22 cellular contexts compared by ENCODE assay signal in the genomic region with DNA sequence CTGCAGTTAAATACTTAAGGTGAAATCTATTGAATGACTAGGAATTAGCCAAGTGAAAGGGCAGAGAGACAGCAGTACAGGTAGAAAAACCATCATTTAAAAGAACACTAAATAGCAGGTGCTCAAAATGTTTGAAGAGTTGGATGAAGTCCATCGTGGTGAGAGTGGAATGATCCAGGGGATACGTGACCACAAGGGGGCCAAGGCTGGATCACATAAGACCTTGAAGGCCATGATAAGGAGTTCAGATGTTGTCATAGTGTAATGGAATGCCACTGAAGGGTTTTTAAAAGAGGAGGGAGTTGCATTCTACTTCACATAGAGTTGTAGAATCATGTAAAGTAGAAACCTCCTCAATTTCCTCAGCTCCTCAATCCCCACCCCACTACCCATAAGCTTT. TPM values are rescaled to one million over a fixed set of nuclear protein-coding genes. Genes with fewer than 3 reads are reported as not detected.
DNase-seq lines count a peak whose midpoint lies in the region; ATAC-seq and TF ChIP-seq lines count a peak whose summit lies in the region.
"Had no signal": no experiment of that assay in that cellular context is flagged by ENCODE, and none has a peak within 500 bp of the region (broad histone marks: within the 10 kb centered on the region; RNA-seq: fewer than 3 reads in every experiment).

No MANE protein-coding gene starts in this region.

- no peaks in the 10 kb centered on the region for H3K36me3 Mint-ChIP-seq in Calu3 (ENCODE audit: insufficient read depth, unreplicated experiment)
- H3K36me3 Mint-ChIP-seq: activated naive CD4-positive, alpha-beta T cell treated with anti-CD3 and anti-CD28 coated beads, Interleukin-2, amount 50 U/mL, for 72 hours; naive B cell; stimulated activated effector memory CD8-positive, alpha-beta T cell treated with anti-CD3 and anti-CD28 coated beads, Interleukin-12 subunit alpha, Interleukin-12 subunit beta, amount 100 ng/mL, for 72 hours had no signal

- no peaks in the 10 kb centered on the region for H3K9me3 ChIP-seq in Panc1 (ENCODE audit: control insufficient read depth, insufficient read depth, low read depth, low read length)

- H3K4me3 ChIP-seq in Panc1 (ENCODE audit: low read depth in 2 of 2, low read length in 2 of 2): no peak overlapping the region
- H3K4me3 ChIP-seq: SK-N-MC had no signal

- H3K4me3 Mint-ChIP-seq in Calu3 (ENCODE audit: low read depth, unreplicated experiment): no peak overlapping the region
- H3K4me3 Mint-ChIP-seq: naive B cell; stimulated activated effector memory CD8-positive, alpha-beta T cell treated with anti-CD3 and anti-CD28 coated beads, Interleukin-12 subunit alpha, Interleukin-12 subunit beta, amount 100 ng/mL, for 72 hours had no signal

- H3K27ac ChIP-seq in Panc1 (ENCODE audit: low read length): no peak overlapping the region
- H3K27ac ChIP-seq: SK-N-MC had no signal

- no peaks in the 10 kb centered on the region for H3K9me3 Mint-ChIP-seq in Calu3 (ENCODE audit: low read depth, unreplicated experiment)
- H3K9me3 Mint-ChIP-seq: activated naive CD4-positive, alpha-beta T cell treated with anti-CD3 and anti-CD28 coated beads, Interleukin-2, amount 50 U/mL, for 72 hours; naive B cell; stimulated activated effector memory CD8-positive, alpha-beta T cell treated with anti-CD3 and anti-CD28 coated beads, Interleukin-12 subunit alpha, Interleukin-12 subunit beta, amount 100 ng/mL, for 72 hours had no signal

- H3K27me3 Mint-ChIP-seq in Calu3 (ENCODE audit: unreplicated experiment): no peaks in the 10 kb centered on the region

- no peaks in the 10 kb centered on the region for H3K4me1 Mint-ChIP-seq in Calu3 (ENCODE audit: low read depth, unreplicated experiment)
- H3K4me1 Mint-ChIP-seq: naive B cell; stimulated activated effector memory CD8-positive, alpha-beta T cell treated with anti-CD3 and anti-CD28 coated beads, Interleukin-12 subunit alpha, Interleukin-12 subunit beta, amount 100 ng/mL, for 72 hours had no signal

- DNase-seq in Calu3 (peak; percentile 7), HEK293T (ENCODE audit: extremely low spot score) (peak; percentile 48), Panc1 (ENCODE audit: low read depth, low spot score) (no peak), iPS-NIHi11 (ENCODE audit: low spot score) (peak; percentile 21), OCI-M2 (lab: John Stamatoyannopoulos, UW; ENCODE audit: unreplicated experiment) (no peak), hepatic stellate cell (ENCODE audit: low spot score) (no peak), superior temporal gyrus (ENCODE audit: extremely low spot score) (no peak)
- no peak for DNase-seq in activated CD4-positive, CD25-positive, alpha-beta regulatory T cell treated with anti-CD3 and anti-CD28 coated beads, Interleukin-2, amount 50 U/mL, for 72 hours
- DNase-seq: activated CD4-positive, CD25-positive, alpha-beta regulatory T cell; activated CD8-positive, alpha-beta memory T cell treated with anti-CD3 and anti-CD28 coated beads, Interleukin-2, amount 50 U/mL, for 4 hours; cerebellar nuclear complex; head of caudate nucleus; IMR-90; naive B cell; NCI-H187 treated with DMSO at 0.1 percent for 48 hours; retina; stimulated activated CD4-positive, alpha-beta T cell treated with anti-CD3 and anti-CD28 coated beads, Interleukin-4, amount 100 ng/mL, for 4 hours had no signal

- CTCF ChIA-PET in Calu3 (lab: Charles Lee) (no interaction called here), HEK293T (lab: Yijun Ruan, JAX) (interaction anchor here (0.6 to 1.0 kb wide), 2 partner anchors 11 to 1860 kb away, joined by 3 to 4 read pairs; no protein-coding TSS in a partner anchor), Panc1 (lab: Charles Lee) (no interaction called here)

- intact Hi-C loops in Calu3 (cut with micrococcal nuclease; ENCODE audit: unreplicated experiment) (no loop called here), Panc1 (cut with micrococcal nuclease; ENCODE audit: unreplicated experiment) (loop anchor here (5.0 kb wide), 1 partner anchor 167 kb away; no protein-coding TSS in a partner anchor)

- no peaks in the 10 kb centered on the region for H3K27me3 ChIP-seq in Panc1 (ENCODE audit: control insufficient read depth, insufficient read depth, low read length)

- TF ChIP-seq CTCF in Calu3 (IDR thresholded peaks at IDR 0.05; ENCODE audit: unreplicated experiment) (no peak), Panc1 (IDR thresholded peaks at IDR 0.05) (peak; percentile 33)

- in situ Hi-C loops in Panc1 (cut with HindIII; ENCODE audit: low pct_unique_long_range_greater_than_20kb, low sequenced_read_pairs): no loop called here

- no peaks in the 10 kb centered on the region for H3K4me1 ChIP-seq in Panc1 (ENCODE audit: control insufficient read depth, insufficient read depth, low read length)

- no peak overlapping the region for H3K27ac Mint-ChIP-seq in Calu3 (ENCODE audit: unreplicated experiment)
- H3K27ac Mint-ChIP-seq: activated naive CD4-positive, alpha-beta T cell treated with anti-CD3 and anti-CD28 coated beads, Interleukin-2, amount 50 U/mL, for 72 hours; naive B cell; stimulated activated effector memory CD8-positive, alpha-beta T cell treated with anti-CD3 and anti-CD28 coated beads, Interleukin-12 subunit alpha, Interleukin-12 subunit beta, amount 100 ng/mL, for 72 hours had no signal

- no peak for ATAC-seq in Panc1
- ATAC-seq: activated naive CD4-positive, alpha-beta T cell treated with anti-CD3 and anti-CD28 coated beads, Interleukin-2, amount 50 U/mL, for 72 hours; stimulated activated effector memory CD8-positive, alpha-beta T cell treated with anti-CD3 and anti-CD28 coated beads, Interleukin-12 subunit alpha, Interleukin-12 subunit beta, amount 100 ng/mL, for 72 hours had no signal

- H3K36me3 ChIP-seq in Panc1 (ENCODE audit: control insufficient read depth, insufficient read depth, low read length): no peaks in the 10 kb centered on the region

- no TSS peak for BruUV-seq in Calu3 (replicated peaks; lab: Mats Ljungman, UMichigan)
- no TSS peak for BruUV-seq in Panc1 (replicated peaks; lab: Mats Ljungman, UMichigan)

- POLR2A ChIA-PET in HEK293T (lab: Yijun Ruan, JAX): no interaction called here
- POLR2A ChIA-PET in Panc1 (lab: Charles Lee): no interaction called here

TF ChIP-seq in HEK293T, 16 proteins besides CTCF, POLR2A, EP300 and RAD21:
- no peak for TF ChIP-seq FOXA1 (IDR thresholded peaks at IDR 0.05)
- TF ChIP-seq CTBP1 (IDR thresholded peaks at IDR 0.05; ENCODE audit: borderline replicate concordance): no peak
- no peak for TF ChIP-seq ARNT (IDR thresholded peaks at IDR 0.05)
- TF ChIP-seq FOXK2 (IDR thresholded peaks at IDR 0.05): no peak
- no peak for TF ChIP-seq TARDBP (IDR thresholded peaks at IDR 0.05)
- TF ChIP-seq HDGF (IDR thresholded peaks at IDR 0.05; ENCODE audit: borderline replicate concordance): no peak
- TF ChIP-seq BHLHE40 (IDR thresholded peaks at IDR 0.05; ENCODE audit: borderline replicate concordance): no peak
- no peak for TF ChIP-seq ZNF384 (IDR thresholded peaks at IDR 0.05)
- TF ChIP-seq LEF1 (IDR thresholded peaks at IDR 0.05; ENCODE audit: borderline replicate concordance): no peak
- no peak for TF ChIP-seq ELF4 (IDR thresholded peaks at IDR 0.05)
- TF ChIP-seq L3MBTL2 (conservative IDR thresholded peaks at IDR 0.05): no peak
- TF ChIP-seq, protein P1, sequence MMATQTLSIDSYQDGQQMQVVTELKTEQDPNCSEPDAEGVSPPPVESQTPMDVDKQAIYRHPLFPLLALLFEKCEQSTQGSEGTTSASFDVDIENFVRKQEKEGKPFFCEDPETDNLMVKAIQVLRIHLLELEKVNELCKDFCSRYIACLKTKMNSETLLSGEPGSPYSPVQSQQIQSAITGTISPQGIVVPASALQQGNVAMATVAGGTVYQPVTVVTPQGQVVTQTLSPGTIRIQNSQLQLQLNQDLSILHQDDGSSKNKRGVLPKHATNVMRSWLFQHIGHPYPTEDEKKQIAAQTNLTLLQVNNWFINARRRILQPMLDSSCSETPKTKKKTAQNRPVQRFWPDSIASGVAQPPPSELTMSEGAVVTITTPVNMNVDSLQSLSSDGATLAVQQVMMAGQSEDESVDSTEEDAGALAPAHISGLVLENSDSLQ (IDR thresholded peaks at IDR 0.05): no peak
- TF ChIP-seq SP1 (IDR thresholded peaks at IDR 0.05): no peak
- no peak for TF ChIP-seq FOXM1 (IDR thresholded peaks at IDR 0.05; ENCODE audit: borderline replicate concordance)
TF ChIP-seq in HEK293T: peak in this region for 0.

RNA-seq across cellular contexts. Expression of gene HOOK1, which starts 34.8 kb away (rescaled TPM):
- 45.7 and 50.4 TPM in 2 replicates for total RNA-seq in Calu3 (2022)
- total RNA-seq in Panc1 (2021; ENCODE audit: unreplicated experiment): 0.57 TPM
- 0.13 TPM for polyA plus RNA-seq in Panc1 (2012; ENCODE audit: insufficient read length)
- total RNA-seq: endothelial cell of umbilical vein, IMR-90 had no signal
- polyA plus RNA-seq: BJ, endothelial cell of umbilical vein, IMR-90 had no signal

Comparison
In these comparisons a context has a peak if more than half of its experiments do, and no peak if none do; other contexts are left out.
1. DNase-seq: peak in Calu3 (single experiment), HEK293T (single experiment) and iPS-NIHi11 (single experiment); none in Panc1 (single experiment), OCI-M2 (single experiment), hepatic stellate cell (single experiment), superior temporal gyrus (single experiment) and activated CD4-positive, CD25-positive, alpha-beta regulatory T cell treated with anti-CD3 and anti-CD28 coated beads, Interleukin-2, amount 50 U/mL, for 72 hours (single experiment).
2. RNA of gene HOOK1, which starts 34.8 kb away (total RNA-seq): 45.7 to 50.4 TPM in Calu3; 0.57 TPM in Panc1 (single experiment); every median in the first group is over 10 times any median in the second.